In genomic region chr1:76611782-76612445, GRCh38 we compare ENCODE assay signal across 8 cellular contexts.
"Had no signal": no experiment of that assay in that cellular context is flagged by ENCODE, and none has a peak within 500 bp of the region (broad histone marks: within the 10 kb centered on the region; RNA-seq: fewer than 3 reads in every experiment).

No MANE protein-coding gene starts in this region.

- H3K27ac ChIP-seq: GM23248, HL-60 had no signal

- H3K4me1 ChIP-seq: HAP-1 had no signal

- ATAC-seq: HCT116, HepG2 had no signal

- DNase-seq: GM23248, GOT3, H7, HFFc6 had no signal

- FAIRE-seq: HepG2 had no signal

- H3K36me3 ChIP-seq: HAP-1 had no signal

- H2AFZ ChIP-seq: GM23248 had no signal

- H3K9me3 ChIP-seq: HAP-1 had no signal

- H3K9ac ChIP-seq: GM23248 had no signal

- H3K4me3 ChIP-seq: GM23248, HAP-1 had no signal
